ENCODE assay signal across 8 cellular contexts in the genomic region with DNA sequence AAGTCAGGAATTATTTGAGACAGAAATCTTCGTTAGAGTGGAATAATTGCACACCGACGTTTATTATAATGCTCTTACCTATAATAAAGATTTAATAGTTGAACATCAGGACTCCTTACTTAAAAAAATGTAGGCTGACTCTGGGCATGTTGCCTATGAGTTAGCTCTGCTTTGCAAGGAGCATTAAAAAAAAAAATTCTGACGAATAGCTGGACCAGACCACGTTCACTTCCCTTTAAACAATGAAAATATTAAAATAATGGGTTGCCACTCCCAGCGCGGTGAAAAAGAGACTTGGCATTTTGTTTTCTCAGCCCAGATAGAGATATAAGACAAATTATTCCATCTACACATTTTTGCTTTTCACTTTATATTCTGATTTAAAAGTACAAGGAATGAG. TPM values are rescaled to one million over a fixed set of nuclear protein-coding genes. Genes with fewer than 3 reads are reported as not detected.
DNase-seq lines count a peak whose midpoint lies in the region; ATAC-seq and TF ChIP-seq lines count a peak whose summit lies in the region.

No MANE protein-coding gene starts in this region.

- no peak overlapping the region for H4K91ac ChIP-seq in mesenchymal stem cell (ENCODE audit: low read length)

- no peak overlapping the region for H3K4ac ChIP-seq in mesenchymal stem cell (ENCODE audit: low read depth in 1 of 2, low read length in 2 of 2)

- intact Hi-C loops in CD8-positive, alpha-beta T cell (cut with DNase I, micrococcal nuclease), result no loop called here
- intact Hi-C loops in breast epithelium (cut with DNase I; ENCODE audit: low total_unique reads) (no loop called here), aorta (cut with DNase I) (loop anchor here (2.0 to 10.0 kb wide), 3 partner anchors 117 to 238 kb away; partner anchors contain the start of gene MIS18BP1 (in 2 of the 2))

- H3K4me2 ChIP-seq in Karpas-422 (ENCODE audit: low read depth, low read length, poor library complexity, severe bottlenecking) (peak overlapping the region; percentile 96), mesenchymal stem cell (ENCODE audit: low read length, poor library complexity, severe bottlenecking) (peak overlapping the region; percentile 83)

- H4K20me1 ChIP-seq in Karpas-422 (ENCODE audit: insufficient read depth, low read depth, low read length), result no peaks in the 10 kb centered on the region; the same call in 1 of the 2 replicates

- 0% methylated on average over 4 of the region's 7 CpGs for WGBS in mesenchymal stem cell
- whole genome bisulfite sequencing in aorta, 2 donors, result 0% methylated on average over 7 of the region's 7 CpGs

- H3K79me2 ChIP-seq in Karpas-422 (ENCODE audit: low read length), result peaks cover 84% of the 10 kb centered on the region

- no peak overlapping the region for H2BK5ac ChIP-seq in mesenchymal stem cell (ENCODE audit: low read depth, low read length, poor library complexity, severe bottlenecking)

- no peak for DNase-seq in CD8-positive, alpha-beta T cell
- DNase-seq in Karpas-422 (peak; percentile 82), breast epithelium (ENCODE audit: low spot score in 2 of 2) (no peak), mesenchymal stem cell (no peak), aorta (no peak), NCI-H524 treated with DMSO at 0.1 percent for 48 hours (lab: John Stamatoyannopoulos, UW) (no peak), middle frontal gyrus (ENCODE audit: extremely low spot score, low spot score) (no peak)
- no peak for DNase-seq in stimulated activated CD4-positive, alpha-beta T cell treated with anti-CD3 and anti-CD28 coated beads, Interleukin-15, amount 100 ng/mL, for 24 hours

- ATAC-seq in CD8-positive, alpha-beta T cell, result no peak
- no peak for ATAC-seq in aorta (ENCODE audit: low FRiP score)

- TF ChIP-seq POLR2A in breast epithelium (IDR thresholded peaks at IDR 0.05), result no peak

- no peak overlapping the region for H3K23ac ChIP-seq in mesenchymal stem cell (ENCODE audit: low read length in 2 of 2)

- no peaks in the 10 kb centered on the region for H3K36me3 ChIP-seq in CD8-positive, alpha-beta T cell (ENCODE audit: insufficient read depth, low read length)
- H3K36me3 ChIP-seq in Karpas-422 (ENCODE audit: insufficient read depth, low read length) (peaks cover 5% of the 10 kb centered on the region; the same call in 1 of the 2 replicates), breast epithelium (no peaks in the 10 kb centered on the region), mesenchymal stem cell (ENCODE audit: control insufficient read depth in 1 of 2, insufficient read depth in 2 of 2, low read depth in 1 of 2, low read length in 2 of 2) (peaks cover 0 to 7% of the 10 kb centered on the region in 2 experiments), aorta (ENCODE audit: control insufficient read depth in 1 of 2, insufficient read depth in 2 of 2, low read length in 1 of 2) (no peaks in the 10 kb centered on the region)

- H2AK5ac ChIP-seq in mesenchymal stem cell (ENCODE audit: low read length, severe bottlenecking), result no peak overlapping the region

- no peaks in the 10 kb centered on the region for H3K27me3 Mint-ChIP-seq in CD8-positive, alpha-beta T cell (ENCODE audit: low read depth)

- H2BK12ac ChIP-seq in mesenchymal stem cell (ENCODE audit: low read length in 2 of 2), result no peak overlapping the region

- TF ChIP-seq CTCF in CD8-positive, alpha-beta T cell (IDR thresholded peaks at IDR 0.05), result no peak
- no peak for TF ChIP-seq CTCF in breast epithelium (IDR thresholded peaks at IDR 0.05)

- no peak overlapping the region for H3K14ac ChIP-seq in mesenchymal stem cell (ENCODE audit: low read length in 2 of 2)

- H3K9me3 ChIP-seq in CD8-positive, alpha-beta T cell (ENCODE audit: low read length), result no peaks in the 10 kb centered on the region
- no peaks in the 10 kb centered on the region for H3K9me3 ChIP-seq in Karpas-422 (ENCODE audit: low read length)
- no peaks in the 10 kb centered on the region for H3K9me3 ChIP-seq in breast epithelium
- H3K9me3 ChIP-seq in mesenchymal stem cell (ENCODE audit: control insufficient read depth, low read length), result no peaks in the 10 kb centered on the region
- H3K9me3 ChIP-seq in aorta (ENCODE audit: control insufficient read depth, low read length), result no peaks in the 10 kb centered on the region

- no peaks in the 10 kb centered on the region for H3K9me3 Mint-ChIP-seq in CD8-positive, alpha-beta T cell

- no peak overlapping the region for H2BK120ac ChIP-seq in mesenchymal stem cell (ENCODE audit: low read depth, low read length)

- no peak overlapping the region for H4K8ac ChIP-seq in mesenchymal stem cell (ENCODE audit: low read length)

- H2AFZ ChIP-seq in Karpas-422 (ENCODE audit: low read length), result peak overlapping the region; percentile 53
- H2AFZ ChIP-seq in mesenchymal stem cell (ENCODE audit: low read depth, low read length), result no peak overlapping the region

- CTCF ChIA-PET in CD8-positive, alpha-beta T cell (lab: Charles Lee), result interaction anchor here (0.8 to 2.4 kb wide), 5 partner anchors 47 to 239 kb away, joined by 3 to 11 read pairs (median 5); partner anchors contain the start of genes KLHL28, MIS18BP1 and TOGARAM1

- H3K4me3 Mint-ChIP-seq in CD8-positive, alpha-beta T cell, result peak overlapping the region; percentile 97

- peaks cover 8% of the 10 kb centered on the region for H3K79me1 ChIP-seq in mesenchymal stem cell (replicated peaks; ENCODE audit: low read length, poor library complexity, severe bottlenecking)

- H3K9me2 ChIP-seq in Karpas-422 (replicated peaks; ENCODE audit: insufficient read depth, low read length), result no peaks in the 10 kb centered on the region

- H3K9ac ChIP-seq in Karpas-422 (ENCODE audit: low read length) (peak overlapping the region; percentile 83), mesenchymal stem cell (ENCODE audit: low read length) (peak overlapping the region; percentile 98)

- no peak overlapping the region for H3K18ac ChIP-seq in mesenchymal stem cell (ENCODE audit: low read depth in 1 of 2, low read length in 2 of 2)

- H3K27ac Mint-ChIP-seq in CD8-positive, alpha-beta T cell, result peak overlapping the region; percentile 98

- peak overlapping the region; percentile 84 for H3K27ac ChIP-seq in CD8-positive, alpha-beta T cell (ENCODE audit: low read depth, low read length)
- peak overlapping the region; percentile 91 for H3K27ac ChIP-seq in Karpas-422 (ENCODE audit: low read length)
- H3K27ac ChIP-seq in breast epithelium, result peak overlapping the region; percentile 85 to 88
- H3K27ac ChIP-seq in mesenchymal stem cell (ENCODE audit: low read length, poor library complexity, severe bottlenecking), result peak overlapping the region; percentile 88
- H3K27ac ChIP-seq in aorta (ENCODE audit: low read depth in 1 of 2, low read length in 2 of 2), result peak overlapping the region in 1 of 2 donors; percentile 71

- H3K27me3 ChIP-seq in CD8-positive, alpha-beta T cell (ENCODE audit: insufficient read depth, low read length), result no peaks in the 10 kb centered on the region
- H3K27me3 ChIP-seq in Karpas-422 (ENCODE audit: low read length) (no peaks in the 10 kb centered on the region), breast epithelium (no peaks in the 10 kb centered on the region), mesenchymal stem cell (ENCODE audit: control insufficient read depth in 1 of 2, insufficient read depth in 1 of 2, low read length in 2 of 2) (no peaks in the 10 kb centered on the region), aorta (ENCODE audit: control insufficient read depth in 1 of 2, insufficient read depth in 2 of 2, low read length in 1 of 2) (no peaks in the 10 kb centered on the region)

- H3K4me1 ChIP-seq in CD8-positive, alpha-beta T cell (ENCODE audit: insufficient read depth, low read length), result peaks cover 31% of the 10 kb centered on the region
- H3K4me1 ChIP-seq in Karpas-422 (ENCODE audit: low read length) (peaks cover 64% of the 10 kb centered on the region), breast epithelium (peaks cover 0 to 17% of the 10 kb centered on the region in 2 donors), mesenchymal stem cell (ENCODE audit: control insufficient read depth, insufficient read depth, low read depth, low read length) (peaks cover 2% of the 10 kb centered on the region), aorta (ENCODE audit: control insufficient read depth in 1 of 2, insufficient read depth in 2 of 2, low read length in 2 of 2) (peaks cover 0 to 3% of the 10 kb centered on the region in 2 donors)

- H3K36me3 Mint-ChIP-seq in CD8-positive, alpha-beta T cell, result peaks cover 20% of the 10 kb centered on the region

- POLR2A ChIA-PET in CD8-positive, alpha-beta T cell (lab: Charles Lee), result interaction anchor here (0.8 to 4.4 kb wide), 6 partner anchors 17 to 238 kb away, joined by 3 to 45 read pairs (median 4); partner anchors contain the start of genes KLHL28, MIS18BP1 and TOGARAM1

- H2BK15ac ChIP-seq in mesenchymal stem cell (ENCODE audit: low read depth, poor library complexity, severe bottlenecking), result no peak overlapping the region

- peaks cover 45% of the 10 kb centered on the region for H3K4me1 Mint-ChIP-seq in CD8-positive, alpha-beta T cell (ENCODE audit: low read depth)

- peak overlapping the region; percentile 84 for H3K4me3 ChIP-seq in CD8-positive, alpha-beta T cell (ENCODE audit: low read depth, low read length)
- H3K4me3 ChIP-seq in Karpas-422 (ENCODE audit: low read length), result peak overlapping the region; percentile 95
- H3K4me3 ChIP-seq in breast epithelium, result peak overlapping the region; percentile 59 to 78 (median 65)
- peak overlapping the region in 1 of 2 experiments; percentile 99 for H3K4me3 ChIP-seq in mesenchymal stem cell (ENCODE audit: insufficient read depth in 1 of 2, low read depth in 1 of 2, low read length in 2 of 2)
- H3K4me3 ChIP-seq in aorta (ENCODE audit: low read length in 2 of 2), result peak overlapping the region; percentile 92 to 97

RNA-seq across cellular contexts. Expression of gene FANCM, which starts 0.5 kb away (rescaled TPM):
- total RNA-seq in CD8-positive, alpha-beta T cell, result 1 to 10 TPM; 5.9 to 6.7 TPM
- 22.7 and 32.2 TPM in 2 replicates for total RNA-seq in Karpas-422 (2014; rRNA removed; shearing (Covaris generic); ENCODE audit: low replicate concordance)
- total RNA-seq in breast epithelium (10 to 100 TPM in 1 of 3 donors, 1 to 10 TPM in 2; 8.2 to 17.4 (median 8.5) TPM), aorta (1 to 10 TPM; 5.5 to 6.8 TPM)
- 1.3 TPM for polyA plus RNA-seq in mesenchymal stem cell (2013, experiment 1 of 2)
- 1.5 TPM for polyA plus RNA-seq in mesenchymal stem cell (2013, experiment 2 of 2)
- polyA plus RNA-seq in aorta, result 1 to 10 TPM in 1 of 2 donors, under 1 TPM in 1; 0.25 to 3.5 TPM

RNA-seq across cellular contexts. Expression of gene FKBP3, which starts 0.9 kb away (rescaled TPM):
- 10 to 100 TPM; 32.1 to 32.3 TPM for total RNA-seq in CD8-positive, alpha-beta T cell
- total RNA-seq in Karpas-422 (2014; rRNA removed; shearing (Covaris generic); ENCODE audit: low replicate concordance), result 63.2 and 89.8 TPM in 2 replicates
- total RNA-seq in breast epithelium, result 10 to 100 TPM; 25.8 to 41.3 (median 41.0) TPM
- 107 TPM for polyA plus RNA-seq in mesenchymal stem cell (2013, experiment 1 of 2)
- polyA plus RNA-seq in mesenchymal stem cell (2013, experiment 2 of 2), result 106 TPM
- 10 to 100 TPM; 36.2 to 38.8 TPM for total RNA-seq in aorta
- 100 to 1,000 TPM in 1 of 2 donors, 10 to 100 TPM in 1; 60.3 to 103 TPM for polyA plus RNA-seq in aorta

RNA-seq across cellular contexts. Expression of gene PRPF39, which starts 51.3 kb away (rescaled TPM):
- 10 to 100 TPM; 64.5 to 64.7 TPM for total RNA-seq in CD8-positive, alpha-beta T cell
- total RNA-seq in Karpas-422 (2014; rRNA removed; shearing (Covaris generic); ENCODE audit: low replicate concordance), result 69.6 and 142 TPM in 2 replicates
- 10 to 100 TPM; 29.8 to 54.4 (median 48.8) TPM for total RNA-seq in breast epithelium
- 18.4 TPM for polyA plus RNA-seq in mesenchymal stem cell (2013, experiment 1 of 2)
- polyA plus RNA-seq in mesenchymal stem cell (2013, experiment 2 of 2), result 19.2 TPM
- total RNA-seq in aorta, result 10 to 100 TPM; 30.4 to 51.1 TPM
- 10 to 100 TPM; 10.1 to 28.0 TPM for polyA plus RNA-seq in aorta

Comparison
In these comparisons a context has a peak if more than half of its experiments do, and no peak if none do; other contexts are left out.
1. intact Hi-C loops: an anchor here in aorta (2.0 to 10.0 kb wide); none called in CD8-positive, alpha-beta T cell and breast epithelium.